In the genomic region with DNA sequence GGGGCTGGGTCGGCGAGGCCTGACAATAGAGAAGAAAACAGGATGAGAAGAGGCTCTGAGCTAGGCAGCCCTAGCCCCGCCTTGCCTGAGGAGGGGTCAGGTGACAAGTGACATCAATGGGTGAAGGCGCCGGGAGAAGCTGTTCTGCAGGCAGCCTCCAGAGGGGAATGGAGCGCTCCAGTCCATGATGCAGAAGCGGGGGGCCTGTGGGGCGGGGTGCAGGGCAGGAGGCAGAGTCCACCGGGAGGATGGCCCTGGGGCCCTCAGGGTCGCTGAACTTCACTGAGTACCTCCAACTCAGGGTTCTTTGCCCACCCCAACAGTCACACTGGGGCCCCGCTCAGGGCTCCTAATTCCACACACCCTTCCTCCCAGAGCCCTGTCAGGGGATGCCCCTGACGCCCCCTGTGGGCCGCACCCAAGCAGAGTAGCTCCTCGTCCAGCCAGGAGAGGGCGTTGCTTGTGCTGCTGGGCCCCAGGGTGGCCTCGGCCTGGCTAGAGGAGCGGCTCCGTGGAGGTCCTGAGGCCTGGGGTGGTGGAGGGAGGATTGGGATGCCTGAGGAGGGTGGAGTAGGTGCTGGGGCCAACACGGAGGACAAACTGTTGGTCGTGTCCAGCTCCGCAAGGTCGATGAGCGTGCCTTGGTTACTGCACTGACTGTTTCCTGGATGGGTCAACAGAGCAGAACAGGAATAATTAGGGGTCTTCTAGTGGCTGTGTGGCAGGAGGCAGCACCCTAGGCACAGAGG, we compare ENCODE assay signal across 2 cellular contexts.
TF ChIP-seq lines count a peak whose summit lies in the region.

No MANE protein-coding gene starts in this region.

TF ChIP-seq in WTC11, 78 proteins besides CTCF, POLR2A, EP300 and RAD21 (continues in another document):
- TF ChIP-seq FOXK1 (CRISPR knock-in tag; IDR thresholded peaks at IDR 0.05): 0 out of 2 replicates have a peak, but pooled peaks have one; percentile 37
- TF ChIP-seq, protein P1, sequence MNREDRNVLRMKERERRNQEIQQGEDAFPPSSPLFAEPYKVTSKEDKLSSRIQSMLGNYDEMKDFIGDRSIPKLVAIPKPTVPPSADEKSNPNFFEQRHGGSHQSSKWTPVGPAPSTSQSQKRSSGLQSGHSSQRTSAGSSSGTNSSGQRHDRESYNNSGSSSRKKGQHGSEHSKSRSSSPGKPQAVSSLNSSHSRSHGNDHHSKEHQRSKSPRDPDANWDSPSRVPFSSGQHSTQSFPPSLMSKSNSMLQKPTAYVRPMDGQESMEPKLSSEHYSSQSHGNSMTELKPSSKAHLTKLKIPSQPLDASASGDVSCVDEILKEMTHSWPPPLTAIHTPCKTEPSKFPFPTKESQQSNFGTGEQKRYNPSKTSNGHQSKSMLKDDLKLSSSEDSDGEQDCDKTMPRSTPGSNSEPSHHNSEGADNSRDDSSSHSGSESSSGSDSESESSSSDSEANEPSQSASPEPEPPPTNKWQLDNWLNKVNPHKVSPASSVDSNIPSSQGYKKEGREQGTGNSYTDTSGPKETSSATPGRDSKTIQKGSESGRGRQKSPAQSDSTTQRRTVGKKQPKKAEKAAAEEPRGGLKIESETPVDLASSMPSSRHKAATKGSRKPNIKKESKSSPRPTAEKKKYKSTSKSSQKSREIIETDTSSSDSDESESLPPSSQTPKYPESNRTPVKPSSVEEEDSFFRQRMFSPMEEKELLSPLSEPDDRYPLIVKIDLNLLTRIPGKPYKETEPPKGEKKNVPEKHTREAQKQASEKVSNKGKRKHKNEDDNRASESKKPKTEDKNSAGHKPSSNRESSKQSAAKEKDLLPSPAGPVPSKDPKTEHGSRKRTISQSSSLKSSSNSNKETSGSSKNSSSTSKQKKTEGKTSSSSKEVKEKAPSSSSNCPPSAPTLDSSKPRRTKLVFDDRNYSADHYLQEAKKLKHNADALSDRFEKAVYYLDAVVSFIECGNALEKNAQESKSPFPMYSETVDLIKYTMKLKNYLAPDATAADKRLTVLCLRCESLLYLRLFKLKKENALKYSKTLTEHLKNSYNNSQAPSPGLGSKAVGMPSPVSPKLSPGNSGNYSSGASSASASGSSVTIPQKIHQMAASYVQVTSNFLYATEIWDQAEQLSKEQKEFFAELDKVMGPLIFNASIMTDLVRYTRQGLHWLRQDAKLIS (CRISPR knock-in tag; IDR thresholded peaks at IDR 0.05; ENCODE audit: borderline replicate concordance): no peak
- no peak for TF ChIP-seq GABPB1 (CRISPR knock-in tag; IDR thresholded peaks at IDR 0.05)
- TF ChIP-seq, protein P2, sequence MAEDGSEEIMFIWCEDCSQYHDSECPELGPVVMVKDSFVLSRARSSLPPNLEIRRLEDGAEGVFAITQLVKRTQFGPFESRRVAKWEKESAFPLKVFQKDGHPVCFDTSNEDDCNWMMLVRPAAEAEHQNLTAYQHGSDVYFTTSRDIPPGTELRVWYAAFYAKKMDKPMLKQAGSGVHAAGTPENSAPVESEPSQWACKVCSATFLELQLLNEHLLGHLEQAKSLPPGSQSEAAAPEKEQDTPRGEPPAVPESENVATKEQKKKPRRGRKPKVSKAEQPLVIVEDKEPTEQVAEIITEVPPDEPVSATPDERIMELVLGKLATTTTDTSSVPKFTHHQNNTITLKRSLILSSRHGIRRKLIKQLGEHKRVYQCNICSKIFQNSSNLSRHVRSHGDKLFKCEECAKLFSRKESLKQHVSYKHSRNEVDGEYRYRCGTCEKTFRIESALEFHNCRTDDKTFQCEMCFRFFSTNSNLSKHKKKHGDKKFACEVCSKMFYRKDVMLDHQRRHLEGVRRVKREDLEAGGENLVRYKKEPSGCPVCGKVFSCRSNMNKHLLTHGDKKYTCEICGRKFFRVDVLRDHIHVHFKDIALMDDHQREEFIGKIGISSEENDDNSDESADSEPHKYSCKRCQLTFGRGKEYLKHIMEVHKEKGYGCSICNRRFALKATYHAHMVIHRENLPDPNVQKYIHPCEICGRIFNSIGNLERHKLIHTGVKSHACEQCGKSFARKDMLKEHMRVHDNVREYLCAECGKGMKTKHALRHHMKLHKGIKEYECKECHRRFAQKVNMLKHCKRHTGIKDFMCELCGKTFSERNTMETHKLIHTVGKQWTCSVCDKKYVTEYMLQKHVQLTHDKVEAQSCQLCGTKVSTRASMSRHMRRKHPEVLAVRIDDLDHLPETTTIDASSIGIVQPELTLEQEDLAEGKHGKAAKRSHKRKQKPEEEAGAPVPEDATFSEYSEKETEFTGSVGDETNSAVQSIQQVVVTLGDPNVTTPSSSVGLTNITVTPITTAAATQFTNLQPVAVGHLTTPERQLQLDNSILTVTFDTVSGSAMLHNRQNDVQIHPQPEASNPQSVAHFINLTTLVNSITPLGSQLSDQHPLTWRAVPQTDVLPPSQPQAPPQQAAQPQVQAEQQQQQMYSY (CRISPR knock-in tag; IDR thresholded peaks at IDR 0.05): 0 out of 2 replicates have a peak, but pooled peaks have one; percentile 16
- TF ChIP-seq ZNF423 (CRISPR knock-in tag; IDR thresholded peaks at IDR 0.05): peak; percentile 84
- TF ChIP-seq, protein P3, sequence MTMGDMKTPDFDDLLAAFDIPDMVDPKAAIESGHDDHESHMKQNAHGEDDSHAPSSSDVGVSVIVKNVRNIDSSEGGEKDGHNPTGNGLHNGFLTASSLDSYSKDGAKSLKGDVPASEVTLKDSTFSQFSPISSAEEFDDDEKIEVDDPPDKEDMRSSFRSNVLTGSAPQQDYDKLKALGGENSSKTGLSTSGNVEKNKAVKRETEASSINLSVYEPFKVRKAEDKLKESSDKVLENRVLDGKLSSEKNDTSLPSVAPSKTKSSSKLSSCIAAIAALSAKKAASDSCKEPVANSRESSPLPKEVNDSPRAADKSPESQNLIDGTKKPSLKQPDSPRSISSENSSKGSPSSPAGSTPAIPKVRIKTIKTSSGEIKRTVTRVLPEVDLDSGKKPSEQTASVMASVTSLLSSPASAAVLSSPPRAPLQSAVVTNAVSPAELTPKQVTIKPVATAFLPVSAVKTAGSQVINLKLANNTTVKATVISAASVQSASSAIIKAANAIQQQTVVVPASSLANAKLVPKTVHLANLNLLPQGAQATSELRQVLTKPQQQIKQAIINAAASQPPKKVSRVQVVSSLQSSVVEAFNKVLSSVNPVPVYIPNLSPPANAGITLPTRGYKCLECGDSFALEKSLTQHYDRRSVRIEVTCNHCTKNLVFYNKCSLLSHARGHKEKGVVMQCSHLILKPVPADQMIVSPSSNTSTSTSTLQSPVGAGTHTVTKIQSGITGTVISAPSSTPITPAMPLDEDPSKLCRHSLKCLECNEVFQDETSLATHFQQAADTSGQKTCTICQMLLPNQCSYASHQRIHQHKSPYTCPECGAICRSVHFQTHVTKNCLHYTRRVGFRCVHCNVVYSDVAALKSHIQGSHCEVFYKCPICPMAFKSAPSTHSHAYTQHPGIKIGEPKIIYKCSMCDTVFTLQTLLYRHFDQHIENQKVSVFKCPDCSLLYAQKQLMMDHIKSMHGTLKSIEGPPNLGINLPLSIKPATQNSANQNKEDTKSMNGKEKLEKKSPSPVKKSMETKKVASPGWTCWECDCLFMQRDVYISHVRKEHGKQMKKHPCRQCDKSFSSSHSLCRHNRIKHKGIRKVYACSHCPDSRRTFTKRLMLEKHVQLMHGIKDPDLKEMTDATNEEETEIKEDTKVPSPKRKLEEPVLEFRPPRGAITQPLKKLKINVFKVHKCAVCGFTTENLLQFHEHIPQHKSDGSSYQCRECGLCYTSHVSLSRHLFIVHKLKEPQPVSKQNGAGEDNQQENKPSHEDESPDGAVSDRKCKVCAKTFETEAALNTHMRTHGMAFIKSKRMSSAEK (CRISPR knock-in tag; IDR thresholded peaks at IDR 0.05; ENCODE audit: borderline replicate concordance): no peak
- TF ChIP-seq, protein P4, sequence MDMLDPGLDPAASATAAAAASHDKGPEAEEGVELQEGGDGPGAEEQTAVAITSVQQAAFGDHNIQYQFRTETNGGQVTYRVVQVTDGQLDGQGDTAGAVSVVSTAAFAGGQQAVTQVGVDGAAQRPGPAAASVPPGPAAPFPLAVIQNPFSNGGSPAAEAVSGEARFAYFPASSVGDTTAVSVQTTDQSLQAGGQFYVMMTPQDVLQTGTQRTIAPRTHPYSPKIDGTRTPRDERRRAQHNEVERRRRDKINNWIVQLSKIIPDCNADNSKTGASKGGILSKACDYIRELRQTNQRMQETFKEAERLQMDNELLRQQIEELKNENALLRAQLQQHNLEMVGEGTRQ (CRISPR knock-in tag; IDR thresholded peaks at IDR 0.05): peak; percentile 84

TF ChIP-seq in H1, 55 proteins besides CTCF, POLR2A, EP300 and RAD21:
- TF ChIP-seq, protein P4 (IDR thresholded peaks at IDR 0.05; ENCODE audit: low read length): peak; percentile 68
- TF ChIP-seq RBBP5 (IDR thresholded peaks at IDR 0.05; ENCODE audit: borderline replicate concordance, low read depth, low read length) (no peak), SUZ12 (IDR thresholded peaks at IDR 0.05; ENCODE audit: low read length) (no peak), ASH2L (IDR thresholded peaks at IDR 0.05; ENCODE audit: low read length) (no peak), CBX8 (IDR thresholded peaks at IDR 0.05; ENCODE audit: borderline replicate concordance, low read depth, low read length) (no peak), CREB1 (IDR thresholded peaks at IDR 0.05) (peak; percentile 50), NRF1 (IDR thresholded peaks at IDR 0.05; ENCODE audit: low read depth, low read length) (no peak), JUN (IDR thresholded peaks at IDR 0.05; ENCODE audit: low read depth, low read length) (no peak), CBX5 (IDR thresholded peaks at IDR 0.05; ENCODE audit: low read depth, low read length) (no peak), NANOG (IDR thresholded peaks at IDR 0.05; ENCODE audit: insufficient read depth, low read depth, low read length, poor library complexity, severe bottlenecking) (no peak), SAP30 (IDR thresholded peaks at IDR 0.05; ENCODE audit: insufficient read depth, insufficient replicate concordance, low read length) (no peak), SP1 (IDR thresholded peaks at IDR 0.05; ENCODE audit: low read depth, low read length) (no peak), GTF2F1 (IDR thresholded peaks at IDR 0.05; ENCODE audit: borderline replicate concordance, low read depth, low read length) (no peak), EGR1 (IDR thresholded peaks at IDR 0.05; ENCODE audit: borderline replicate concordance, low read depth, low read length) (no peak), BACH1 (IDR thresholded peaks at IDR 0.05; ENCODE audit: low read length) (no peak), KDM1A (IDR thresholded peaks at IDR 0.05; ENCODE audit: borderline replicate concordance, low read length) (0 out of 2 replicates have a peak, but pooled peaks have one; percentile 11), SIN3A (conservative IDR thresholded peaks at IDR 0.05 in 1 of 2, IDR thresholded peaks at IDR 0.05 in 1 of 2; ENCODE audit: low read depth in 1 of 2, low read length in 2 of 2) (peak in 1 of 2 experiments; percentile 50; a peak in 1 of 4 replicates), CHD1 (IDR thresholded peaks at IDR 0.05; ENCODE audit: low read depth, low read length) (no peak), YY1 (IDR thresholded peaks at IDR 0.05; ENCODE audit: low read depth, low read length) (no peak), CTBP2 (IDR thresholded peaks at IDR 0.05; ENCODE audit: borderline replicate concordance, insufficient read depth, insufficient read length, low read length) (no peak), KDM4A (IDR thresholded peaks at IDR 0.05; ENCODE audit: low read depth, low read length, severe bottlenecking) (no peak), TCF12 (IDR thresholded peaks at IDR 0.05; ENCODE audit: low read depth, low read length) (no peak), BRCA1 (IDR thresholded peaks at IDR 0.05; ENCODE audit: low read depth, low read length) (no peak), TAF7 (optimal IDR thresholded peaks at IDR 0.05; ENCODE audit: borderline replicate concordance, low read depth, low read length) (peak; percentile 85), FOSL1 (IDR thresholded peaks at IDR 0.05; ENCODE audit: insufficient read depth, low read depth, low read length) (no peak), RFX5 (IDR thresholded peaks at IDR 0.05; ENCODE audit: borderline replicate concordance, low read depth, low read length) (no peak), PHF8 (conservative IDR thresholded peaks at IDR 0.05; ENCODE audit: low read depth, low read length) (no peak), POU5F1 (IDR thresholded peaks at IDR 0.05; ENCODE audit: low read depth, low read length) (no peak), ZNF274 (IDR thresholded peaks at IDR 0.05; ENCODE audit: borderline replicate concordance, extremely low read depth, low read length) (no peak), SP2 (IDR thresholded peaks at IDR 0.05; ENCODE audit: low read length) (no peak), HDAC2 (IDR thresholded peaks at IDR 0.05; ENCODE audit: borderline replicate concordance in 1 of 2, low read depth in 2 of 2, low read length in 2 of 2) (0 out of 4 replicates have a peak, but pooled peaks of 1 of the 2 experiments have one; percentile 47), MAFK (IDR thresholded peaks at IDR 0.05; ENCODE audit: low read depth, low read length) (no peak), POLR2AphosphoS5 (IDR thresholded peaks at IDR 0.05; ENCODE audit: low read depth, low read length) (no peak; the same call in 1 of the 2 replicates), SP4 (IDR thresholded peaks at IDR 0.05; ENCODE audit: low read length) (0 out of 2 replicates have a peak, but pooled peaks have one; percentile 50)
- TF ChIP-seq, protein P5, sequence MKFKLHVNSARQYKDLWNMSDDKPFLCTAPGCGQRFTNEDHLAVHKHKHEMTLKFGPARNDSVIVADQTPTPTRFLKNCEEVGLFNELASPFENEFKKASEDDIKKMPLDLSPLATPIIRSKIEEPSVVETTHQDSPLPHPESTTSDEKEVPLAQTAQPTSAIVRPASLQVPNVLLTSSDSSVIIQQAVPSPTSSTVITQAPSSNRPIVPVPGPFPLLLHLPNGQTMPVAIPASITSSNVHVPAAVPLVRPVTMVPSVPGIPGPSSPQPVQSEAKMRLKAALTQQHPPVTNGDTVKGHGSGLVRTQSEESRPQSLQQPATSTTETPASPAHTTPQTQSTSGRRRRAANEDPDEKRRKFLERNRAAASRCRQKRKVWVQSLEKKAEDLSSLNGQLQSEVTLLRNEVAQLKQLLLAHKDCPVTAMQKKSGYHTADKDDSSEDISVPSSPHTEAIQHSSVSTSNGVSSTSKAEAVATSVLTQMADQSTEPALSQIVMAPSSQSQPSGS (IDR thresholded peaks at IDR 0.05; ENCODE audit: low read length): peak; percentile 75
- TF ChIP-seq, protein P6, sequence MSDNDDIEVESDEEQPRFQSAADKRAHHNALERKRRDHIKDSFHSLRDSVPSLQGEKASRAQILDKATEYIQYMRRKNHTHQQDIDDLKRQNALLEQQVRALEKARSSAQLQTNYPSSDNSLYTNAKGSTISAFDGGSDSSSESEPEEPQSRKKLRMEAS (IDR thresholded peaks at IDR 0.05): no peak
- TF ChIP-seq, protein P7, sequence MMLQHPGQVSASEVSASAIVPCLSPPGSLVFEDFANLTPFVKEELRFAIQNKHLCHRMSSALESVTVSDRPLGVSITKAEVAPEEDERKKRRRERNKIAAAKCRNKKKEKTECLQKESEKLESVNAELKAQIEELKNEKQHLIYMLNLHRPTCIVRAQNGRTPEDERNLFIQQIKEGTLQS (IDR thresholded peaks at IDR 0.05; ENCODE audit: insufficient read depth, low read depth, low read length): 0 out of 2 replicates have a peak, but pooled peaks have one; percentile 61
